8 cellular contexts compared by ENCODE assay signal in genomic region chr2:219228026-219228744, GRCh38. TPM values are rescaled to one million over a fixed set of nuclear protein-coding genes. Genes with fewer than 3 reads are reported as not detected.
DNase-seq lines count a peak whose midpoint lies in the region; ATAC-seq and TF ChIP-seq lines count a peak whose summit lies in the region.

No MANE protein-coding gene starts in this region.

- no peaks in the 10 kb centered on the region for H3K27me3 Mint-ChIP-seq in CD4-positive, CD25-positive, alpha-beta regulatory T cell
- H3K27me3 Mint-ChIP-seq in neural crest cell (ENCODE audit: low read depth): no peaks in the 10 kb centered on the region

- peak in 1 of 3 donors; percentile 13 for DNase-seq in CD4-positive, CD25-positive, alpha-beta regulatory T cell
- no peak for DNase-seq in MM.1S
- peak; percentile 21 for DNase-seq in dermis blood vessel endothelial cell
- DNase-seq in neural crest cell (ENCODE audit: low read depth, low spot score): no peak
- DNase-seq in GF-D8 (lab: John Stamatoyannopoulos, UW): no peak
- DNase-seq in NCI-H2227 treated with DMSO at 0.1 percent for 48 hours (lab: John Stamatoyannopoulos, UW): no peak
- DNase-seq in NCI-H187 treated with DMSO at 0.1 percent for 48 hours (lab: John Stamatoyannopoulos, UW): no peak

- TF ChIP-seq CTCF in MM.1S (IDR thresholded peaks at IDR 0.05; ENCODE audit: low read length): no peak
- no peak for TF ChIP-seq CTCF in neural crest cell (conservative IDR thresholded peaks at IDR 0.05)

- H3K36me3 Mint-ChIP-seq in CD4-positive, CD25-positive, alpha-beta regulatory T cell: peaks cover 39% of the 10 kb centered on the region
- H3K36me3 Mint-ChIP-seq in neural crest cell (ENCODE audit: low read depth): peaks cover 2% of the 10 kb centered on the region

- H2AFZ ChIP-seq in MM.1S (ENCODE audit: low read length): no peak overlapping the region

- peaks cover 12 to 64% (median 37%) of the 10 kb centered on the region in 4 donors for H3K4me1 Mint-ChIP-seq in CD4-positive, CD25-positive, alpha-beta regulatory T cell
- peaks cover 22% of the 10 kb centered on the region for H3K4me1 Mint-ChIP-seq in neural crest cell

- H3K36me3 ChIP-seq in CD4-positive, CD25-positive, alpha-beta regulatory T cell (ENCODE audit: control insufficient read depth, insufficient read depth, low read length): peaks cover 51% of the 10 kb centered on the region
- H3K36me3 ChIP-seq in MM.1S (replicated peaks; ENCODE audit: insufficient read depth, low read length): peaks cover 5% of the 10 kb centered on the region

- peak overlapping the region; percentile 86 for H3K4me3 ChIP-seq in CD4-positive, CD25-positive, alpha-beta regulatory T cell (ENCODE audit: low read depth, low read length)
- peak overlapping the region; percentile 87 for H3K4me3 ChIP-seq in MM.1S (ENCODE audit: low read length)

- H3K4me2 ChIP-seq in MM.1S (ENCODE audit: low read depth, low read length): peak overlapping the region; percentile 96

- no peaks in the 10 kb centered on the region for H3K27me3 ChIP-seq in CD4-positive, CD25-positive, alpha-beta regulatory T cell (ENCODE audit: control insufficient read depth, insufficient read depth, low read length)
- no peaks in the 10 kb centered on the region for H3K27me3 ChIP-seq in MM.1S (replicated peaks; ENCODE audit: insufficient read depth, low read length)

- no peak for ATAC-seq in CD4-positive, CD25-positive, alpha-beta regulatory T cell (ENCODE audit: low read depth in 2 of 2)
- ATAC-seq in GM21367 (IDR thresholded peaks at IDR 0.05; ENCODE audit: unreplicated experiment): no peak

- H3K9ac ChIP-seq in MM.1S (ENCODE audit: low read length): peak overlapping the region; percentile 88

- no peaks in the 10 kb centered on the region for H3K9me3 Mint-ChIP-seq in CD4-positive, CD25-positive, alpha-beta regulatory T cell
- H3K9me3 Mint-ChIP-seq in neural crest cell: no peaks in the 10 kb centered on the region

- no peaks in the 10 kb centered on the region for H4K20me1 ChIP-seq in MM.1S (ENCODE audit: insufficient read depth, low read length)

- peak overlapping the region; percentile 72 to 80 (median 79) for H3K27ac Mint-ChIP-seq in CD4-positive, CD25-positive, alpha-beta regulatory T cell
- H3K27ac Mint-ChIP-seq in neural crest cell (ENCODE audit: unreplicated experiment): peak overlapping the region; percentile 19

- H3K79me2 ChIP-seq in MM.1S (ENCODE audit: low read length): peaks cover 60% of the 10 kb centered on the region

- peak overlapping the region; percentile 90 for H3K27ac ChIP-seq in CD4-positive, CD25-positive, alpha-beta regulatory T cell (ENCODE audit: insufficient read depth, low read length, poor library complexity, severe bottlenecking)
- no peak overlapping the region for H3K27ac ChIP-seq in MM.1S (ENCODE audit: low read length)

- H3K9me3 ChIP-seq in CD4-positive, CD25-positive, alpha-beta regulatory T cell (ENCODE audit: control insufficient read depth in 2 of 2, low read length in 2 of 2): no peaks in the 10 kb centered on the region
- no peaks in the 10 kb centered on the region for H3K9me3 ChIP-seq in MM.1S (replicated peaks; ENCODE audit: insufficient read depth, low read length)

- H3K4me1 ChIP-seq in CD4-positive, CD25-positive, alpha-beta regulatory T cell (ENCODE audit: control insufficient read depth, insufficient read depth, low read length, poor library complexity, severe bottlenecking): peaks cover 43% of the 10 kb centered on the region
- H3K4me1 ChIP-seq in MM.1S (ENCODE audit: low read length): no peaks in the 10 kb centered on the region

- peaks cover 9% of the 10 kb centered on the region for H3F3A ChIP-seq in MM.1S (ENCODE audit: insufficient read depth, low read length)

- H3K4me3 Mint-ChIP-seq in CD4-positive, CD25-positive, alpha-beta regulatory T cell: peak overlapping the region; percentile 85 to 98 (median 88)
- H3K4me3 Mint-ChIP-seq in neural crest cell: peak overlapping the region; percentile 73

- no peaks in the 10 kb centered on the region for H3K9me2 ChIP-seq in MM.1S (replicated peaks; ENCODE audit: insufficient read depth, low read length)

RNA-seq across cellular contexts. Expression of gene ATG9A, which starts 1.3 kb away (rescaled TPM):
- 68.0 TPM for total RNA-seq in CD4-positive, CD25-positive, alpha-beta regulatory T cell
- 10 to 100 TPM; 18.7 to 21.0 (median 19.0) TPM for polyA plus RNA-seq in CD4-positive, CD25-positive, alpha-beta regulatory T cell
- total RNA-seq in dermis blood vessel endothelial cell (46.5 and 75.4 TPM in 2 replicates), neural crest cell (41.2 and 42.0 TPM in 2 replicates)

RNA-seq across cellular contexts. Expression of gene ANKZF1, which starts 1.4 kb away (rescaled TPM):
- total RNA-seq in CD4-positive, CD25-positive, alpha-beta regulatory T cell: 123 TPM
- polyA plus RNA-seq in CD4-positive, CD25-positive, alpha-beta regulatory T cell: 10 to 100 TPM; 23.5 to 37.5 (median 28.5) TPM
- 17.7 and 29.6 TPM in 2 replicates for total RNA-seq in dermis blood vessel endothelial cell
- 36.4 and 40.3 TPM in 2 replicates for total RNA-seq in neural crest cell

RNA-seq across cellular contexts. Expression of gene ABCB6, which starts 9.4 kb away (rescaled TPM):
- total RNA-seq in CD4-positive, CD25-positive, alpha-beta regulatory T cell: 6.0 TPM
- 1 to 10 TPM; 1.5 to 3.9 (median 1.7) TPM for polyA plus RNA-seq in CD4-positive, CD25-positive, alpha-beta regulatory T cell
- total RNA-seq in dermis blood vessel endothelial cell: 31.8 and 52.4 TPM in 2 replicates
- total RNA-seq in neural crest cell: 35.9 and 39.1 TPM in 2 replicates

RNA-seq across cellular contexts. Expression of gene GLB1L, which starts 17.1 kb away (rescaled TPM):
- total RNA-seq in CD4-positive, CD25-positive, alpha-beta regulatory T cell: 0.86 TPM
- 1 to 10 TPM in 1 of 4 donors, under 1 TPM in 2, not detected in 1; 0.78 to 1.1 (median 0.90) TPM for polyA plus RNA-seq in CD4-positive, CD25-positive, alpha-beta regulatory T cell
- total RNA-seq in dermis blood vessel endothelial cell (5.7 and 6.5 TPM in 2 replicates), neural crest cell (11.2 and 12.7 TPM in 2 replicates)

RNA-seq across cellular contexts. Expression of gene STK16, which starts 17.1 kb away (rescaled TPM):
- total RNA-seq in CD4-positive, CD25-positive, alpha-beta regulatory T cell: 21.9 TPM
- polyA plus RNA-seq in CD4-positive, CD25-positive, alpha-beta regulatory T cell: 10 to 100 TPM; 14.8 to 26.1 (median 19.1) TPM
- 24.3 and 24.7 TPM in 2 replicates for total RNA-seq in dermis blood vessel endothelial cell
- 28.5 and 31.2 TPM in 2 replicates for total RNA-seq in neural crest cell
